27 cellular contexts compared by ENCODE assay signal in genomic region chr3:25618043-25618442, GRCh38. TPM values are rescaled to one million over a fixed set of nuclear protein-coding genes. Genes with fewer than 3 reads are reported as not detected.
DNase-seq lines count a peak whose midpoint lies in the region; ATAC-seq and TF ChIP-seq lines count a peak whose summit lies in the region.
"Had no signal": no experiment of that assay in that cellular context is flagged by ENCODE, and none has a peak within 500 bp of the region (broad histone marks: within the 10 kb centered on the region; RNA-seq: fewer than 3 reads in every experiment).

No MANE protein-coding gene starts in this region.

- peaks cover 45% of the 10 kb centered on the region for H3K36me3 Mint-ChIP-seq in CD4-positive, CD25-positive, alpha-beta regulatory T cell
- H3K36me3 Mint-ChIP-seq in CD8-positive, alpha-beta T cell = peaks cover 66% of the 10 kb centered on the region

- no peaks in the 10 kb centered on the region for H3F3A ChIP-seq in PC-9 (ENCODE audit: insufficient read depth, low read depth)

- H4K20me1 ChIP-seq in mammary epithelial cell (ENCODE audit: insufficient read depth, low read length) (no peaks in the 10 kb centered on the region), PC-9 (ENCODE audit: insufficient read depth) (no peaks in the 10 kb centered on the region)

- peaks cover 3% of the 10 kb centered on the region; the same call in 1 of the 2 replicates for H3K9me2 ChIP-seq in PC-9 (ENCODE audit: insufficient read depth)

- H3K27me3 ChIP-seq in CD4-positive, CD25-positive, alpha-beta regulatory T cell (ENCODE audit: control insufficient read depth, insufficient read depth, low read length) = no peaks in the 10 kb centered on the region
- H3K27me3 ChIP-seq in CD8-positive, alpha-beta T cell (ENCODE audit: insufficient read depth, low read length) = no peaks in the 10 kb centered on the region
- no peaks in the 10 kb centered on the region for H3K27me3 ChIP-seq in mammary epithelial cell (ENCODE audit: insufficient read depth, low read length)
- H3K27me3 ChIP-seq in dorsolateral prefrontal cortex = no peaks in the 10 kb centered on the region
- H3K27me3 ChIP-seq in PC-9 (ENCODE audit: insufficient read depth, low read depth) = no peaks in the 10 kb centered on the region
- H3K27me3 ChIP-seq: BLaER1 treated with 17β-estradiol and CSF1 and Interleukin-3, amounts not matched to agents 10 nM and 100 nM had no signal

- H2AFZ ChIP-seq in mammary epithelial cell (ENCODE audit: low read depth, low read length) = no peak overlapping the region
- no peak overlapping the region for H2AFZ ChIP-seq in PC-9
- H2AFZ ChIP-seq: GM23248 had no signal

- H3K4me1 ChIP-seq in CD4-positive, CD25-positive, alpha-beta regulatory T cell (ENCODE audit: control insufficient read depth, insufficient read depth, low read length, poor library complexity, severe bottlenecking) = peaks cover 5% of the 10 kb centered on the region
- H3K4me1 ChIP-seq in CD8-positive, alpha-beta T cell (ENCODE audit: insufficient read depth, low read length) = no peaks in the 10 kb centered on the region
- H3K4me1 ChIP-seq in mammary epithelial cell (ENCODE audit: insufficient read depth, low read length) (peaks cover 7% of the 10 kb centered on the region), PC-9 (replicated peaks; ENCODE audit: insufficient read depth) (no peaks in the 10 kb centered on the region)
- H3K4me1 ChIP-seq: BLaER1 treated with 17β-estradiol and CSF1 and Interleukin-3, amounts not matched to agents 10 nM and 100 nM; lower lobe of right lung had no signal

- CTCF ChIA-PET in CD8-positive, alpha-beta T cell (lab: Charles Lee) = no interaction called here
- CTCF ChIA-PET in mammary epithelial cell (lab: Charles Lee; ENCODE audit: low non-redundant PET) = no interaction called here
- CTCF ChIA-PET in PC-9 (lab: Charles Lee) = no interaction called here

- H3K36me3 ChIP-seq in CD4-positive, CD25-positive, alpha-beta regulatory T cell (ENCODE audit: control insufficient read depth, insufficient read depth, low read length) = peaks cover 80% of the 10 kb centered on the region
- H3K36me3 ChIP-seq in CD8-positive, alpha-beta T cell (ENCODE audit: insufficient read depth, low read length) = peaks cover 16% of the 10 kb centered on the region
- peaks cover 27% of the 10 kb centered on the region for H3K36me3 ChIP-seq in mammary epithelial cell (ENCODE audit: insufficient read depth, low read length)
- peaks cover 4% of the 10 kb centered on the region for H3K36me3 ChIP-seq in PC-9 (ENCODE audit: low read depth)

- H3K9me3 ChIP-seq in CD4-positive, CD25-positive, alpha-beta regulatory T cell (ENCODE audit: control insufficient read depth in 2 of 2, low read length in 2 of 2) = no peaks in the 10 kb centered on the region
- no peaks in the 10 kb centered on the region for H3K9me3 ChIP-seq in CD8-positive, alpha-beta T cell (ENCODE audit: low read length)
- H3K9me3 ChIP-seq in mammary epithelial cell (replicated peaks; ENCODE audit: insufficient read depth, low read length) (no peaks in the 10 kb centered on the region), PC-9 (ENCODE audit: insufficient read depth, low read depth) (no peaks in the 10 kb centered on the region)
- H3K9me3 ChIP-seq: BLaER1 treated with 17β-estradiol and CSF1 and Interleukin-3, amounts not matched to agents 10 nM and 100 nM; lower lobe of right lung had no signal

- H3K9ac ChIP-seq in mammary epithelial cell (ENCODE audit: insufficient read depth, low read length) = no peak overlapping the region
- H3K9ac ChIP-seq: BLaER1 treated with 17β-estradiol and CSF1 and Interleukin-3, amounts not matched to agents 10 nM and 100 nM; GM23248 had no signal

- POLR2A ChIA-PET in CD8-positive, alpha-beta T cell (lab: Charles Lee) = no interaction called here
- POLR2A ChIA-PET in PC-9 (lab: Charles Lee; ENCODE audit: unreplicated experiment) = no interaction called here

- H3K27me3 Mint-ChIP-seq in CD4-positive, CD25-positive, alpha-beta regulatory T cell = no peaks in the 10 kb centered on the region
- H3K27me3 Mint-ChIP-seq in CD8-positive, alpha-beta T cell (ENCODE audit: low read depth) = no peaks in the 10 kb centered on the region
- H3K27me3 Mint-ChIP-seq: activated B cell treated with CpG ODN at 0.5 μM for 24 hours; activated naive CD8-positive, alpha-beta T cell treated with anti-CD3 and anti-CD28 coated beads, Interleukin-2, amount 10 ng/mL, durations not matched to agents 7 days and 5 days; type B pancreatic cell had no signal

- H3K4me2 ChIP-seq in mammary epithelial cell (ENCODE audit: insufficient read depth, low read depth, low read length) (no peak overlapping the region), PC-9 (no peak overlapping the region)
- H3K4me2 ChIP-seq: BLaER1 treated with 17β-estradiol and CSF1 and Interleukin-3, amounts not matched to agents 10 nM and 100 nM had no signal

- intact Hi-C loops in CD8-positive, alpha-beta T cell (cut with DNase I, micrococcal nuclease) = loop anchor here in 1 of 2 experiments (2.0 kb wide), 1 partner anchor 19 kb away; no protein-coding TSS in a partner anchor
- intact Hi-C loops in mammary epithelial cell (cut with micrococcal nuclease) (no loop called here), dorsolateral prefrontal cortex (cut with DNase I) (no loop called here), PC-9 (cut with micrococcal nuclease; ENCODE audit: unreplicated experiment) (no loop called here)

- in situ Hi-C loops in mammary epithelial cell (cut with MboI; ENCODE audit: low sequenced_read_pairs in 2 of 2) = no loop called here

- H3K9me3 Mint-ChIP-seq in CD4-positive, CD25-positive, alpha-beta regulatory T cell = no peaks in the 10 kb centered on the region
- H3K9me3 Mint-ChIP-seq in CD8-positive, alpha-beta T cell = no peaks in the 10 kb centered on the region
- H3K9me3 Mint-ChIP-seq: activated B cell treated with CpG ODN at 0.5 μM for 24 hours; activated naive CD8-positive, alpha-beta T cell treated with anti-CD3 and anti-CD28 coated beads, Interleukin-2, amount 10 ng/mL, durations not matched to agents 7 days and 5 days; nephron; type B pancreatic cell had no signal

- dilution Hi-C loops in mammary epithelial cell (cut with HindIII; ENCODE audit: low sequenced_read_pairs) = no loop called here

- H3K79me2 ChIP-seq in mammary epithelial cell (ENCODE audit: insufficient read depth, low read length) (no peaks in the 10 kb centered on the region), PC-9 (ENCODE audit: low read depth) (no peaks in the 10 kb centered on the region)

- H3K4me3 ChIP-seq in CD4-positive, CD25-positive, alpha-beta regulatory T cell (ENCODE audit: low read depth, low read length) = no peak overlapping the region
- no peak overlapping the region for H3K4me3 ChIP-seq in CD8-positive, alpha-beta T cell (ENCODE audit: low read depth, low read length)
- no peak overlapping the region for H3K4me3 ChIP-seq in mammary epithelial cell (replicated peaks in 1 of 3; ENCODE audit: insufficient read depth in 1 of 3, low read depth in 2 of 3, low read length in 3 of 3)
- H3K4me3 ChIP-seq in dorsolateral prefrontal cortex = no peak overlapping the region
- H3K4me3 ChIP-seq in PC-9 = no peak overlapping the region
- H3K4me3 ChIP-seq: BLaER1 treated with 17β-estradiol and CSF1 and Interleukin-3, amounts not matched to agents 10 nM and 100 nM; GM23248; lower lobe of right lung had no signal

- peaks cover 6 to 16% (median 8%) of the 10 kb centered on the region in 4 donors for H3K4me1 Mint-ChIP-seq in CD4-positive, CD25-positive, alpha-beta regulatory T cell
- H3K4me1 Mint-ChIP-seq in CD8-positive, alpha-beta T cell (ENCODE audit: low read depth) = peaks cover 2% of the 10 kb centered on the region
- H3K4me1 Mint-ChIP-seq: activated B cell treated with CpG ODN at 0.5 μM for 24 hours, nephron had no signal

- no peak overlapping the region for H3K4me3 Mint-ChIP-seq in CD4-positive, CD25-positive, alpha-beta regulatory T cell
- no peak overlapping the region for H3K4me3 Mint-ChIP-seq in CD8-positive, alpha-beta T cell
- H3K4me3 Mint-ChIP-seq: activated B cell treated with CpG ODN at 0.5 μM for 24 hours; activated naive CD8-positive, alpha-beta T cell treated with anti-CD3 and anti-CD28 coated beads, Interleukin-2, amount 10 ng/mL, durations not matched to agents 7 days and 5 days; nephron; type B pancreatic cell had no signal

- TF ChIP-seq CTCF in CD8-positive, alpha-beta T cell (IDR thresholded peaks at IDR 0.05) = no peak
- TF ChIP-seq CTCF in mammary epithelial cell (conservative IDR thresholded peaks at IDR 0.05 in 1 of 2, IDR thresholded peaks at IDR 0.05 in 1 of 2; ENCODE audit: extremely low read depth in 1 of 2, insufficient read depth in 1 of 2, low read depth in 1 of 2, low read length in 2 of 2) = no peak
- no peak for TF ChIP-seq CTCF in dorsolateral prefrontal cortex (IDR thresholded peaks at IDR 0.05 in 54 of 56, conservative IDR thresholded peaks at IDR 0.05 in 2 of 56; ENCODE audit: low read depth in 1 of 56, partially characterized antibody in 56 of 56)
- TF ChIP-seq CTCF in PC-9 (conservative IDR thresholded peaks at IDR 0.05) = no peak

- BruUV-seq in mammary epithelial cell (replicated peaks; lab: Mats Ljungman, UMichigan) = no TSS peak
- no TSS peak for BruUV-seq in PC-9 (replicated peaks; lab: Mats Ljungman, UMichigan)

- no peak overlapping the region for H3K27ac ChIP-seq in CD4-positive, CD25-positive, alpha-beta regulatory T cell (ENCODE audit: insufficient read depth, low read length, poor library complexity, severe bottlenecking)
- H3K27ac ChIP-seq in CD8-positive, alpha-beta T cell (ENCODE audit: low read depth, low read length) = no peak overlapping the region
- H3K27ac ChIP-seq in mammary epithelial cell (ENCODE audit: insufficient read depth, low read depth, low read length) (no peak overlapping the region), dorsolateral prefrontal cortex (peak overlapping the region in 1 of 59 donors; percentile 5), PC-9 (no peak overlapping the region)
- H3K27ac ChIP-seq: BLaER1 treated with 17β-estradiol and CSF1 and Interleukin-3, amounts not matched to agents 10 nM and 100 nM; GM23248; lower lobe of right lung had no signal

- peak overlapping the region in 2 of 3 donors; percentile 17 to 44 for H3K27ac Mint-ChIP-seq in CD4-positive, CD25-positive, alpha-beta regulatory T cell
- H3K27ac Mint-ChIP-seq in CD8-positive, alpha-beta T cell = peak overlapping the region; percentile 45
- H3K27ac Mint-ChIP-seq: activated B cell treated with CpG ODN at 0.5 μM for 24 hours; activated naive CD8-positive, alpha-beta T cell treated with anti-CD3 and anti-CD28 coated beads, Interleukin-2, amount 10 ng/mL, durations not matched to agents 7 days and 5 days; nephron; type B pancreatic cell had no signal

- no peak for ATAC-seq in CD4-positive, CD25-positive, alpha-beta regulatory T cell (ENCODE audit: low read depth in 2 of 2)
- no peak for ATAC-seq in CD8-positive, alpha-beta T cell
- peak; percentile 69 for ATAC-seq in left lobe of liver
- no peak for ATAC-seq in HG03442 (IDR thresholded peaks at IDR 0.05; ENCODE audit: unreplicated experiment)
- ATAC-seq: esophagus mucosa had no signal

- DNase-seq in CD4-positive, CD25-positive, alpha-beta regulatory T cell = no peak
- no peak for DNase-seq in CD8-positive, alpha-beta T cell
- DNase-seq in mammary epithelial cell (peak; percentile 59), left lobe of liver (ENCODE audit: low spot score) (no peak), dorsolateral prefrontal cortex (no peak), PC-9 (no peak), SKM-1 treated with dmso at 0.1 percent for 144 hours (lab: John Stamatoyannopoulos, UW; ENCODE audit: unreplicated experiment) (no peak)
- DNase-seq: activated B cell treated with CpG ODN at 0.5 μM for 24 hours; activated CD8-positive, alpha-beta memory T cell treated with anti-CD3 and anti-CD28 coated beads, Interleukin-2, amount 50 U/mL, for 4 hours; activated naive CD8-positive, alpha-beta T cell treated with anti-CD3 and anti-CD28 coated beads, Interleukin-2, amount 10 ng/mL, durations not matched to agents 7 days and 5 days; aorta; cortex of kidney; GM23248; IMR-90; lower lobe of right lung; NCI-H1048; NCI-H1694 treated with DMSO at 0.1 percent for 48 hours; NCI-H446 treated with DMSO at 0.1 percent for 48 hours; NCI-H82; RPMI8226; stimulated activated CD4-positive, alpha-beta T cell treated with anti-CD3 and anti-CD28 coated beads, Interleukin-15, amount 100 ng/mL, for 24 hours; stimulated activated naive CD4-positive, alpha-beta T cell had no signal

RNA-seq across cellular contexts. Expression of gene TOP2B, which starts 46.7 kb away (rescaled TPM):
- 107 TPM for total RNA-seq in CD4-positive, CD25-positive, alpha-beta regulatory T cell
- 10 to 100 TPM; 52.8 to 66.6 (median 57.4) TPM for polyA plus RNA-seq in CD4-positive, CD25-positive, alpha-beta regulatory T cell
- total RNA-seq in CD8-positive, alpha-beta T cell = 10 to 100 TPM; 71.8 to 74.7 TPM
- 10 to 100 TPM; 46.3 to 72.4 TPM for total RNA-seq in mammary epithelial cell
- polyA plus RNA-seq in mammary epithelial cell = 19.2 TPM
- polyA minus RNA-seq in mammary epithelial cell = 42.4 TPM
- total RNA-seq in left lobe of liver = 24.5 TPM
- 100 to 1,000 TPM in 113 of 120 experiments, 10 to 100 TPM in 7; 80.7 to 162 (median 127) TPM for total RNA-seq in dorsolateral prefrontal cortex
- 80.1 and 106 TPM in 2 replicates for total RNA-seq in PC-9 (2021)
